1 cellular context compared by ENCODE assay signal in genomic region chr2:72934683-72935610, GRCh38.
TF ChIP-seq lines count a peak whose summit lies in the region.

No MANE protein-coding gene starts in this region.

TF ChIP-seq in GM12878, 131 proteins besides CTCF, POLR2A, EP300 and RAD21:
- TF ChIP-seq BHLHE40 (IDR thresholded peaks at IDR 0.05; ENCODE audit: borderline replicate concordance in 1 of 2, low read depth in 2 of 2, low read length in 1 of 2) (peak in 1 of 2 experiments; percentile 5; a peak in 1 of 4 replicates), SUPT20H (IDR thresholded peaks at IDR 0.05; ENCODE audit: borderline replicate concordance, control insufficient read depth, low read depth, low read length) (no peak), TCF3 (IDR thresholded peaks at IDR 0.05; ENCODE audit: borderline replicate concordance, insufficient read depth, low read depth, low read length) (no peak), IKZF2 (IDR thresholded peaks at IDR 0.05) (no peak; a peak in 1 of 4 replicates), SMC3 (IDR thresholded peaks at IDR 0.05; ENCODE audit: borderline replicate concordance, low read length) (peak; percentile 58), IKZF1 (conservative IDR thresholded peaks at IDR 0.05) (peak; percentile 22; the same call in 1 of the 2 replicates), ZSCAN29 (IDR thresholded peaks at IDR 0.05) (no peak), RUNX3 (IDR thresholded peaks at IDR 0.05; ENCODE audit: low read length) (peak; percentile 47; the same call in 1 of the 2 replicates), HCFC1 (IDR thresholded peaks at IDR 0.05; ENCODE audit: low read length) (no peak), SKIL (IDR thresholded peaks at IDR 0.05; ENCODE audit: low read depth, poor library complexity, severe bottlenecking) (no peak), IRF4 (IDR thresholded peaks at IDR 0.05; ENCODE audit: low read depth, low read length) (0 out of 2 replicates have a peak, but pooled peaks have one; percentile 12), BCLAF1 (IDR thresholded peaks at IDR 0.05) (no peak), POU2F2 (IDR thresholded peaks at IDR 0.05; ENCODE audit: borderline replicate concordance, low read depth, low read length) (no peak), CHD2 (IDR thresholded peaks at IDR 0.05; ENCODE audit: borderline replicate concordance, low read depth, low read length) (no peak), YY1 (IDR thresholded peaks at IDR 0.05; ENCODE audit: low read depth, low read length) (peak; percentile 63; the same call in 1 of the 2 replicates), MYB (IDR thresholded peaks at IDR 0.05; ENCODE audit: borderline replicate concordance, low read depth, low read length) (no peak), CBFB (IDR thresholded peaks at IDR 0.05; ENCODE audit: low read depth) (no peak), ZZZ3 (IDR thresholded peaks at IDR 0.05; ENCODE audit: control insufficient read depth, insufficient read length, low read depth) (no peak), EZH2 (IDR thresholded peaks at IDR 0.05; ENCODE audit: borderline replicate concordance, control insufficient read depth, low read depth, low read length) (no peak), RB1 (IDR thresholded peaks at IDR 0.05; ENCODE audit: borderline replicate concordance) (no peak), MLLT1 (IDR thresholded peaks at IDR 0.05) (0 out of 2 replicates have a peak, but pooled peaks have one; percentile 21), ASH2L (IDR thresholded peaks at IDR 0.05; ENCODE audit: borderline replicate concordance, low read depth) (no peak)
TF ChIP-seq in GM12878: peak in this region for 7.
